ENCODE assay signal across 30 cellular contexts in genomic region chr2:45379399-45380087, GRCh38.
"Had no signal": no experiment of that assay in that cellular context is flagged by ENCODE, and none has a peak within 500 bp of the region (broad histone marks: within the 10 kb centered on the region; RNA-seq: fewer than 3 reads in every experiment).

No MANE protein-coding gene starts in this region.

- ATAC-seq: gastrocnemius medialis; lower lobe of right lung; stimulated activated memory B cell treated with anti-CD40 and anti-IgM and Interleukin-4, amounts not matched to agents 10 μg/mL and 1 μg/mL and 100 μg/mL, for 72 hours; T-helper 17 cell had no signal

- FAIRE-seq: small intestine had no signal

- H3K4me1 Mint-ChIP-seq: activated CD4-positive, alpha-beta T cell treated with anti-CD3 and anti-CD28 coated beads, Interleukin-2, amount 10 ng/mL, durations not matched to agents 24 days and 14 days; central memory CD8-positive, alpha-beta T cell; stimulated activated memory B cell treated with anti-CD40 and anti-IgM and Interleukin-4, amounts not matched to agents 10 μg/mL and 1 μg/mL and 100 μg/mL, for 72 hours; T-helper 17 cell had no signal

- H3K36me3 ChIP-seq: adrenal gland, esophagus muscularis mucosa, gastrocnemius medialis, lower lobe of right lung, neutrophil, sigmoid colon, stomach, suprapubic skin, transverse colon had no signal

- H3K27ac ChIP-seq: adrenal gland, esophagus muscularis mucosa, gastrocnemius medialis, lower lobe of right lung, neutrophil, sigmoid colon, stomach, suprapubic skin, transverse colon had no signal

- H3K4me3 Mint-ChIP-seq: activated CD4-positive, alpha-beta memory T cell treated with anti-CD3 and anti-CD28 coated beads for 36 hours; activated CD4-positive, alpha-beta T cell treated with anti-CD3 and anti-CD28 coated beads, Interleukin-2, amount 10 ng/mL, durations not matched to agents 24 days and 14 days; activated naive CD4-positive, alpha-beta T cell treated with anti-CD3 and anti-CD28 coated beads for 36 hours; activated naive CD8-positive, alpha-beta T cell treated with anti-CD3 and anti-CD28 coated beads for 36 hours; activated T-helper 1 cell treated with anti-CD3 and anti-CD28 coated beads, Interleukin-12 subunit alpha, Interleukin-12 subunit beta, Interleukin-2, Interleukin-4 antibody, amounts not matched to agents 30 ng/mL and 10 ng/mL and 1 ng/mL, durations not matched to agents 14 hours and 24 hours and 36 hours; central memory CD8-positive, alpha-beta T cell; dendritic cell treated with granulocyte-macrophage colony-stimulating factor and Interleukin-4, amounts not matched to agents 40 ng/mL and 50 ng/mL, for 4 days; nephron; stimulated activated memory B cell treated with anti-CD40 and anti-IgM and Interleukin-4, amounts not matched to agents 10 μg/mL and 1 μg/mL and 100 μg/mL, for 72 hours; T-helper 17 cell had no signal

- H3K27me3 ChIP-seq: adrenal gland, esophagus muscularis mucosa, gastrocnemius medialis, neutrophil, sigmoid colon, stomach, suprapubic skin, transverse colon had no signal

- H3K27ac Mint-ChIP-seq: activated CD4-positive, alpha-beta memory T cell treated with anti-CD3 and anti-CD28 coated beads for 36 hours; activated CD4-positive, alpha-beta T cell treated with anti-CD3 and anti-CD28 coated beads, Interleukin-2, amount 10 ng/mL, durations not matched to agents 24 days and 14 days; activated naive CD4-positive, alpha-beta T cell treated with anti-CD3 and anti-CD28 coated beads for 36 hours; activated naive CD8-positive, alpha-beta T cell treated with anti-CD3 and anti-CD28 coated beads for 36 hours; activated T-helper 1 cell treated with anti-CD3 and anti-CD28 coated beads, Interleukin-12 subunit alpha, Interleukin-12 subunit beta, Interleukin-2, Interleukin-4 antibody, amounts not matched to agents 30 ng/mL and 10 ng/mL and 1 ng/mL, durations not matched to agents 14 hours and 24 hours and 36 hours; dendritic cell treated with granulocyte-macrophage colony-stimulating factor and Interleukin-4, amounts not matched to agents 40 ng/mL and 50 ng/mL, for 4 days; nephron; stimulated activated memory B cell treated with anti-CD40 and anti-IgM and Interleukin-4, amounts not matched to agents 10 μg/mL and 1 μg/mL and 100 μg/mL, for 72 hours; T-helper 17 cell had no signal

- H3K36me3 Mint-ChIP-seq: activated CD4-positive, alpha-beta memory T cell treated with anti-CD3 and anti-CD28 coated beads for 36 hours; stimulated activated memory B cell treated with anti-CD40 and anti-IgM and Interleukin-4, amounts not matched to agents 10 μg/mL and 1 μg/mL and 100 μg/mL, for 72 hours had no signal

- H3K4me1 ChIP-seq: adrenal gland, esophagus muscularis mucosa, gastrocnemius medialis, lower lobe of right lung, sigmoid colon, stomach, suprapubic skin had no signal

- H3K27me3 Mint-ChIP-seq: activated CD4-positive, alpha-beta memory T cell treated with anti-CD3 and anti-CD28 coated beads for 36 hours; activated naive CD8-positive, alpha-beta T cell treated with anti-CD3 and anti-CD28 coated beads for 36 hours; central memory CD8-positive, alpha-beta T cell; dendritic cell treated with granulocyte-macrophage colony-stimulating factor and Interleukin-4, amounts not matched to agents 40 ng/mL and 50 ng/mL, for 4 days; stimulated activated memory B cell treated with anti-CD40 and anti-IgM and Interleukin-4, amounts not matched to agents 10 μg/mL and 1 μg/mL and 100 μg/mL, for 72 hours; T-helper 17 cell had no signal

- H3K4me3 ChIP-seq: adrenal gland, esophagus muscularis mucosa, gastrocnemius medialis, lower lobe of right lung, sigmoid colon, stomach, suprapubic skin, transverse colon had no signal

- H3K9me3 ChIP-seq: adrenal gland, esophagus muscularis mucosa, gastrocnemius medialis, lower lobe of right lung, neutrophil, sigmoid colon, stomach, suprapubic skin, transverse colon had no signal

- DNase-seq: activated CD4-positive, alpha-beta memory T cell treated with anti-CD3 and anti-CD28 coated beads for 36 hours; activated CD4-positive, alpha-beta T cell treated with anti-CD3 and anti-CD28 coated beads, Interleukin-2, amount 10 ng/mL, durations not matched to agents 24 days and 14 days; activated CD4-positive, CD25-positive, alpha-beta regulatory T cell treated with anti-CD3 and anti-CD28 coated beads, Interleukin-2, amount 50 U/mL, for 72 hours; activated CD8-positive, alpha-beta memory T cell treated with anti-CD3 and anti-CD28 coated beads, Interleukin-2, amount 50 U/mL, for 4 hours; activated effector memory CD4-positive, alpha-beta T cell treated with anti-CD3 and anti-CD28 coated beads, Interleukin-2, amount 50 U/mL, for 16 hours; activated naive CD4-positive, alpha-beta T cell treated with anti-CD3 and anti-CD28 coated beads for 36 hours; activated naive CD8-positive, alpha-beta T cell treated with anti-CD3 and anti-CD28 coated beads for 36 hours; activated T-cell treated with anti-CD3 and anti-CD28 coated beads, Interleukin-2, amount 50 U/mL, for 1 hour; adrenal gland; gastrocnemius medialis; glutamatergic neuron; islet precursor cell; left colon; lower lobe of right lung; sigmoid colon; stimulated activated CD4-positive, alpha-beta T cell treated with anti-CD3 and anti-CD28 coated beads, Interleukin-4, amount 100 ng/mL, for 4 hours; stimulated activated CD8-positive, alpha-beta memory T cell treated with anti-CD3 and anti-CD28 coated beads, Interleukin-4, amount 100 ng/mL, for 48 hours; stomach; T-helper 17 cell; T1000; transverse colon had no signal

- H3K9me3 Mint-ChIP-seq: activated CD4-positive, alpha-beta memory T cell treated with anti-CD3 and anti-CD28 coated beads for 36 hours; activated CD4-positive, alpha-beta T cell treated with anti-CD3 and anti-CD28 coated beads, Interleukin-2, amount 10 ng/mL, durations not matched to agents 24 days and 14 days; activated naive CD4-positive, alpha-beta T cell treated with anti-CD3 and anti-CD28 coated beads for 36 hours; activated naive CD8-positive, alpha-beta T cell treated with anti-CD3 and anti-CD28 coated beads for 36 hours; activated T-helper 1 cell treated with anti-CD3 and anti-CD28 coated beads, Interleukin-12 subunit alpha, Interleukin-12 subunit beta, Interleukin-2, Interleukin-4 antibody, amounts not matched to agents 30 ng/mL and 10 ng/mL and 1 ng/mL, durations not matched to agents 14 hours and 24 hours and 36 hours; central memory CD8-positive, alpha-beta T cell; dendritic cell treated with granulocyte-macrophage colony-stimulating factor and Interleukin-4, amounts not matched to agents 40 ng/mL and 50 ng/mL, for 4 days; stimulated activated memory B cell treated with anti-CD40 and anti-IgM and Interleukin-4, amounts not matched to agents 10 μg/mL and 1 μg/mL and 100 μg/mL, for 72 hours had no signal
